In genomic region chr1:161314201-161314981, GRCh38 we compare ENCODE assay signal across 8 cellular contexts.
DNase-seq lines count a peak whose midpoint lies in the region; ATAC-seq, FAIRE-seq and TF ChIP-seq lines count a peak whose summit lies in the region.

Gene SDHC (plus strand): TSS chr1:161314381. CDS start chr1:161314406, 25 bp downstream.

- peaks cover 15% of the 10 kb centered on the region for H3K36me3 Mint-ChIP-seq in central memory CD8-positive, alpha-beta T cell (ENCODE audit: insufficient read depth)

- no peaks in the 10 kb centered on the region for H3K27me3 Mint-ChIP-seq in central memory CD8-positive, alpha-beta T cell

- ATAC-seq in GM18873 (IDR thresholded peaks at IDR 0.05; ENCODE audit: low FRiP score, unreplicated experiment) = peak; percentile 74
- peak; percentile 82 for ATAC-seq in HG03139 (IDR thresholded peaks at IDR 0.05; ENCODE audit: unreplicated experiment)
- peak; percentile 99 for ATAC-seq in central memory CD8-positive, alpha-beta T cell (replicated peaks; ENCODE audit: extremely low read depth, poor library complexity, severe bottlenecking)

- peak; percentile 83 for FAIRE-seq in islet of Langerhans (lab: Jason Lieb, UNC)

- H3K27ac Mint-ChIP-seq in central memory CD8-positive, alpha-beta T cell (ENCODE audit: low read depth) = peak within 1 kb of the TSS; percentile 99

- peak; percentile 65 for DNase-seq in AG09309 (ENCODE audit: low read depth)
- DNase-seq in NCI-H345 (lab: John Stamatoyannopoulos, UW) = peak; percentile 92
- DNase-seq in activated CD4-positive, CD25-positive, alpha-beta regulatory T cell treated with anti-CD3 and anti-CD28 coated beads, Interleukin-2, amount 50 U/mL, for 16 hours (ENCODE audit: low read depth, low spot score) = peak; percentile 82
- DNase-seq in central memory CD8-positive, alpha-beta T cell (ENCODE audit: low spot score in 2 of 2) = peak; percentile 83 to 87
- peak; percentile 81 for DNase-seq in stimulated activated CD4-positive, alpha-beta T cell treated with anti-CD3 and anti-CD28 coated beads, Interleukin-12 subunit alpha, Interleukin-12 subunit beta, amount 100 ng/mL, for 4 hours

- H3K4me3 ChIP-seq in AG09309 (ENCODE audit: control insufficient read depth, low read depth, low read length) = peak within 1 kb of the TSS; percentile 99

- H3K4me1 Mint-ChIP-seq in central memory CD8-positive, alpha-beta T cell = peaks cover 18% of the 10 kb centered on the region

- TF ChIP-seq CTCF in AG09309 (IDR thresholded peaks at IDR 0.05; ENCODE audit: control insufficient read depth, insufficient read depth, low read depth, low read length, missing control alignments) = peak; percentile 61

- no peaks in the 10 kb centered on the region for H3K9me3 Mint-ChIP-seq in central memory CD8-positive, alpha-beta T cell

- H3K4me3 Mint-ChIP-seq in central memory CD8-positive, alpha-beta T cell = peak within 1 kb of the TSS; percentile 95

Comparison
In these comparisons a context has a peak if more than half of its experiments do, and no peak if none do; other contexts are left out.
1. Peak in every context shown above with its lines: DNase-seq, ATAC-seq and H3K4me3 ChIP-seq.